In genomic region chr9:33170464-33171156, GRCh38 we compare ENCODE assay signal across 8 cellular contexts. TPM values are rescaled to one million over a fixed set of nuclear protein-coding genes. Genes with fewer than 3 reads are reported as not detected.
A peak's percentile ranks its signal among the peaks of the same experiment; 100 is the strongest.
DNase-seq lines count a peak whose midpoint lies in the region; ATAC-seq and TF ChIP-seq lines count a peak whose summit lies in the region.

No MANE protein-coding gene starts in this region.

- H3K4me1 Mint-ChIP-seq in activated naive CD4-positive, alpha-beta T cell treated with anti-CD3 and anti-CD28 coated beads, Interleukin-2, amount 50 U/mL, for 24 hours, result peaks cover 33% of the 10 kb centered on the region

- no peaks in the 10 kb centered on the region for H3K36me3 ChIP-seq in upper lobe of right lung

- peak; percentile 62 for DNase-seq in A172 (ENCODE audit: low spot score)
- peak; percentile 29 for DNase-seq in NCI-H748 treated with DMSO at 0.1 percent for 48 hours (lab: John Stamatoyannopoulos, UW)
- peak; percentile 50 to 64 for DNase-seq in left colon
- peak; percentile 77 for DNase-seq in upper lobe of right lung
- DNase-seq in NK-92 treated with Interleukin-12 subunit alpha and Interleukin-12 subunit beta, amount 100 ng/mL, for 24 hours (lab: John Stamatoyannopoulos, UW), result no peak
- DNase-seq in cerebellar nuclear complex (lab: John Stamatoyannopoulos, UW), result no peak

- intact Hi-C loops in left colon (cut with DNase I, micrococcal nuclease), result no loop called here
- intact Hi-C loops in upper lobe of right lung (cut with DNase I), result loop anchor here (10.0 kb wide), 1 partner anchor 86 kb away; no protein-coding TSS in a partner anchor

- no peak for ATAC-seq in left colon
- no peak for ATAC-seq in upper lobe of right lung

- peaks cover 17% of the 10 kb centered on the region for H3K4me1 ChIP-seq in upper lobe of right lung

- no peaks in the 10 kb centered on the region for H3K27me3 ChIP-seq in upper lobe of right lung

- no peaks in the 10 kb centered on the region for H3K9me3 ChIP-seq in upper lobe of right lung

- H3K27ac Mint-ChIP-seq in activated naive CD4-positive, alpha-beta T cell treated with anti-CD3 and anti-CD28 coated beads, Interleukin-2, amount 50 U/mL, for 24 hours, result peak overlapping the region; percentile 81

- TF ChIP-seq CTCF in GM12873 (IDR thresholded peaks at IDR 0.05; ENCODE audit: insufficient read depth, low read depth, low read length, missing control alignments) (peak; percentile 51), upper lobe of right lung (IDR thresholded peaks at IDR 0.05) (peak; percentile 52)

- no peaks in the 10 kb centered on the region for H3K36me3 Mint-ChIP-seq in activated naive CD4-positive, alpha-beta T cell treated with anti-CD3 and anti-CD28 coated beads, Interleukin-2, amount 50 U/mL, for 24 hours

- no peaks in the 10 kb centered on the region for H3K9me3 Mint-ChIP-seq in activated naive CD4-positive, alpha-beta T cell treated with anti-CD3 and anti-CD28 coated beads, Interleukin-2, amount 50 U/mL, for 24 hours

- H3K4me3 Mint-ChIP-seq in activated naive CD4-positive, alpha-beta T cell treated with anti-CD3 and anti-CD28 coated beads, Interleukin-2, amount 50 U/mL, for 24 hours, result no peak overlapping the region

- no peak overlapping the region for H3K27ac ChIP-seq in upper lobe of right lung

- no peaks in the 10 kb centered on the region for H3K27me3 Mint-ChIP-seq in activated naive CD4-positive, alpha-beta T cell treated with anti-CD3 and anti-CD28 coated beads, Interleukin-2, amount 50 U/mL, for 24 hours

- H3K4me3 ChIP-seq in upper lobe of right lung, result no peak overlapping the region

RNA-seq across cellular contexts. Expression of gene B4GALT1, which starts 3.5 kb away (rescaled TPM):
- total RNA-seq in A172 (2014; rRNA removed; shearing (Covaris generic)), result 15.2 and 19.8 TPM in 2 replicates
- total RNA-seq in left colon (100 to 1,000 TPM; 106 to 115 TPM), upper lobe of right lung (80.1 TPM)

Comparison
In these comparisons a context has a peak if more than half of its experiments do, and no peak if none do; other contexts are left out.
1. DNase-seq: peak in A172 (single experiment), NCI-H748 treated with DMSO at 0.1 percent for 48 hours (single experiment), left colon (2 of 2) and upper lobe of right lung (single experiment); none in NK-92 treated with Interleukin-12 subunit alpha and Interleukin-12 subunit beta, amount 100 ng/mL, for 24 hours (single experiment) and cerebellar nuclear complex (0 of 2).